In genomic region chr3:43879166-43879565, GRCh38 we compare ENCODE assay signal across 8 cellular contexts.
DNase-seq lines count a peak whose midpoint lies in the region; ATAC-seq, FAIRE-seq and TF ChIP-seq lines count a peak whose summit lies in the region.

No MANE protein-coding gene starts in this region.

- H3K9me3 ChIP-seq in left ventricle myocardium inferior (replicated peaks), result no peaks in the 10 kb centered on the region
- H3K9me3 ChIP-seq in thyroid gland, result no peaks in the 10 kb centered on the region

- WGBS in thyroid gland, 2 donors, result 27 to 31% methylated on average over 4 of the region's 4 CpGs

- H3K4me3 ChIP-seq in left ventricle myocardium inferior, result no peak overlapping the region
- H3K4me3 ChIP-seq in fibroblast of mammary gland (ENCODE audit: control insufficient read depth, low read depth, low read length), result no peak overlapping the region
- H3K4me3 ChIP-seq in thyroid gland (replicated peaks in 1 of 3), result no peak overlapping the region

- ATAC-seq in Right ventricle myocardium inferior (no peak), HG03342 (IDR thresholded peaks at IDR 0.05; ENCODE audit: unreplicated experiment) (no peak)

- TF ChIP-seq POLR2A in thyroid gland (IDR thresholded peaks at IDR 0.05), result peak in 1 of 2 donors; percentile 37

- H3K27me3 ChIP-seq in left ventricle myocardium inferior (ENCODE audit: low read depth) (peaks cover 20% of the 10 kb centered on the region), thyroid gland (no peaks in the 10 kb centered on the region)

- DNase-seq in left ventricle myocardium inferior (no peak), Right ventricle myocardium inferior (ENCODE audit: missing footprints) (no peak), NCI-H510A treated with DMSO at 0.1 percent for 48 hours (lab: John Stamatoyannopoulos, UW) (peak; percentile 72), fibroblast of mammary gland (ENCODE audit: low read depth) (peak; percentile 34), thyroid gland (peak; percentile 82 to 86), HTR-8/SVneo (ENCODE audit: insufficient read length, low spot score) (no peak)
- DNase-seq in stimulated activated CD4-positive, alpha-beta T cell treated with anti-CD3 and anti-CD28 coated beads, Interleukin-2, amount 100 ng/mL, for 48 hours, result no peak

- intact Hi-C loops in left ventricle myocardium inferior (cut with micrococcal nuclease), result no loop called here
- intact Hi-C loops in Right ventricle myocardium inferior (cut with DNase I), result no loop called here
- intact Hi-C loops in thyroid gland (cut with DNase I), result no loop called here

- H3K36me3 ChIP-seq in left ventricle myocardium inferior (no peaks in the 10 kb centered on the region), thyroid gland (no peaks in the 10 kb centered on the region)

- H3K27ac ChIP-seq in left ventricle myocardium inferior (replicated peaks) (no peak overlapping the region), thyroid gland (peak overlapping the region in 2 of 3 donors; percentile 26 to 43)

- H3K4me1 ChIP-seq in left ventricle myocardium inferior, result peaks cover 16% of the 10 kb centered on the region
- H3K4me1 ChIP-seq in thyroid gland, result peaks cover 15 to 34% of the 10 kb centered on the region in 2 donors

- no peak for FAIRE-seq in HTR-8/SVneo (lab: Jason Lieb, UNC)

- TF ChIP-seq CTCF in left ventricle myocardium inferior (IDR thresholded peaks at IDR 0.05; ENCODE audit: borderline replicate concordance), result peak; percentile 35
- TF ChIP-seq CTCF in fibroblast of mammary gland (conservative IDR thresholded peaks at IDR 0.05; ENCODE audit: control insufficient read depth, insufficient read depth, low read depth, low read length), result peak; percentile 47
- peak in 4 of 6 experiments; percentile 46 to 59 (median 56) for TF ChIP-seq CTCF in thyroid gland (IDR thresholded peaks at IDR 0.05)

Comparison
In these comparisons a context has a peak if more than half of its experiments do, and no peak if none do; other contexts are left out.
1. DNase-seq: peak in NCI-H510A treated with DMSO at 0.1 percent for 48 hours (single experiment), fibroblast of mammary gland (single experiment) and thyroid gland (2 of 2); none in left ventricle myocardium inferior (single experiment), Right ventricle myocardium inferior (single experiment), HTR-8/SVneo (single experiment) and stimulated activated CD4-positive, alpha-beta T cell treated with anti-CD3 and anti-CD28 coated beads, Interleukin-2, amount 100 ng/mL, for 48 hours (0 of 2).
2. Peak in every context shown above with its lines, with median percentiles within 50 percentile points of each other: CTCF ChIP-seq.